Comparison of ENCODE assay signal across 21 cellular contexts in the genomic region with DNA sequence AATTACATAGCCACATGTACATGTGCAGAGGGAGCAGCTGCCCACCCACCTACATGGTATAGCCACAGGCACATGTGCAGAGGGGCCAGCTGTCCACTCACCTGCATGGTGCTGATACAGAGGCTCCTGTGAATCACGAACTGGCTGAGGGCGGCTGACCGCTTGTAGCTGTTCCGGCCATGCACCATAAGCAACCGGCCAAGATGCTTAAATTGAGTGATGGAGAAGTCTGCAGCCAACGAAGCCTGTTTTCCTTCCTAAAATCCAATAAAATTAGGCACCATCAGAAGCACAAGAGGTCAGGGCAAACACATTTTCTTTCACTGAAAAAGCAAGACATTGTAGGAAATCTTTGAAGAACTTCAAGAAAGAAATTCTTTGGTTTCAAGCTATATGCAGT.
"Had no signal": no experiment of that assay in that cellular context is flagged by ENCODE, and none has a peak within 500 bp of the region (broad histone marks: within the 10 kb centered on the region; RNA-seq: fewer than 3 reads in every experiment).

No MANE protein-coding gene starts in this region.

- H3K27ac ChIP-seq: colonic mucosa, esophagus squamous epithelium, gastrocnemius medialis, heart right ventricle, left lung, lower lobe of right lung had no signal

- H3K9me3 ChIP-seq: colonic mucosa, esophagus squamous epithelium, gastrocnemius medialis, heart right ventricle, left lung, lower lobe of right lung, mucosa of descending colon had no signal

- FAIRE-seq: endothelial cell of umbilical vein, islet of Langerhans, keratinocyte had no signal

- H3K27me3 ChIP-seq: colonic mucosa, esophagus squamous epithelium, gastrocnemius medialis, heart right ventricle, left lung had no signal

- H3K4me3 ChIP-seq: colonic mucosa, esophagus squamous epithelium, gastrocnemius medialis, heart right ventricle, left lung, lower lobe of right lung, mucosa of descending colon had no signal

- DNase-seq: colonic mucosa; cortex of kidney; effector CD8-positive, alpha-beta T cell; effector memory CD8-positive, alpha-beta T cell; endodermal cell; esophagus squamous epithelium; foreskin fibroblast; foreskin melanocyte; gastrocnemius medialis; glutamatergic neuron; heart right ventricle; hippocampal formation; left cardiac atrium; left lung; left ventricle myocardium superior; lower lobe of right lung; mesenchymal stem cell; mucosa of descending colon had no signal

- H3K4me1 ChIP-seq: colonic mucosa, esophagus squamous epithelium, gastrocnemius medialis, left lung, lower lobe of right lung had no signal
